In genomic region chr4:174317531-174317930, GRCh38 we compare ENCODE assay signal across 16 cellular contexts. TPM values are rescaled to one million over a fixed set of nuclear protein-coding genes. Genes with fewer than 3 reads are reported as not detected.
DNase-seq lines count a peak whose midpoint lies in the region; ATAC-seq and TF ChIP-seq lines count a peak whose summit lies in the region.
"Had no signal": no experiment of that assay in that cellular context is flagged by ENCODE, and none has a peak within 500 bp of the region (broad histone marks: within the 10 kb centered on the region; RNA-seq: fewer than 3 reads in every experiment).

No MANE protein-coding gene starts in this region.

- DNase-seq in A673 (ENCODE audit: low spot score) (peak; percentile 73), ELR (ENCODE audit: low read depth) (peak; percentile 6), NCI-H69 (lab: John Stamatoyannopoulos, UW) (peak; percentile 79), fibroblast of gingiva (ENCODE audit: low read depth) (peak; percentile 12), GOT3 (lab: John Stamatoyannopoulos, UW) (no peak), NCI-H82 treated with DMSO at 0.1 percent for 48 hours (lab: John Stamatoyannopoulos, UW; ENCODE audit: unreplicated experiment) (no peak)
- DNase-seq: activated naive CD4-positive, alpha-beta T cell; foreskin keratinocyte; GDM1; NCI-H446 treated with DMSO at 0.1 percent for 48 hours; nephron progenitor cell; testis had no signal

- no peaks in the 10 kb centered on the region for H3K9me3 ChIP-seq in A673 (ENCODE audit: low read depth, low read length, poor library complexity, severe bottlenecking)
- H3K9me3 ChIP-seq: testis had no signal

- BruUV-seq in A673 (replicated peaks; lab: Mats Ljungman, UMichigan) = no TSS peak

- H3K27ac ChIP-seq in A673 (ENCODE audit: low read depth, low read length, poor library complexity, severe bottlenecking) = no peak overlapping the region
- H3K27ac ChIP-seq: foreskin keratinocyte, testis had no signal

- intact Hi-C loops in A673 (cut with micrococcal nuclease; ENCODE audit: unreplicated experiment) = loop anchor here (5.0 to 10.0 kb wide), 2 partner anchors 155 to 983 kb away; partner anchors contain the start of gene HMGB2

- no peaks in the 10 kb centered on the region for H3K27me3 ChIP-seq in A673 (replicated peaks; ENCODE audit: insufficient read depth, low read depth, low read length, poor library complexity)
- H3K27me3 ChIP-seq: foreskin keratinocyte, testis had no signal

- CTCF ChIA-PET in A673 (lab: Charles Lee) = no interaction called here

- no peak for ATAC-seq in GM21825 (IDR thresholded peaks at IDR 0.05; ENCODE audit: unreplicated experiment)
- ATAC-seq in activated CD4-positive, CD25-positive, alpha-beta regulatory T cell treated with anti-CD3 and anti-CD28 coated beads, Interleukin-2, amount 50 U/mL, for 24 hours = no peak
- ATAC-seq: GM12878, Panc1 had no signal

- peaks cover 5% of the 10 kb centered on the region for H3K36me3 ChIP-seq in A673 (ENCODE audit: insufficient read depth, low read length, poor library complexity, severe bottlenecking)

- H3K4me3 ChIP-seq in A673 (ENCODE audit: low read depth, low read length, poor library complexity, severe bottlenecking) = no peak overlapping the region
- H3K4me3 ChIP-seq: GM12878, testis had no signal

- TF ChIP-seq CTCF in A673 (conservative IDR thresholded peaks at IDR 0.05; ENCODE audit: low read depth, low read length) = no peak

- peaks cover 35% of the 10 kb centered on the region for H3K4me1 ChIP-seq in A673 (ENCODE audit: insufficient read depth, low read length, poor library complexity, severe bottlenecking)
- H3K4me1 ChIP-seq: testis had no signal

- POLR2A ChIA-PET in A673 (lab: Charles Lee; ENCODE audit: low non-redundant PET) = no interaction called here

RNA-seq across cellular contexts. Expression of gene CEP44, which starts 33.8 kb away (rescaled TPM):
- total RNA-seq in A673 (2021) = 22.3 and 23.7 TPM in 2 replicates

RNA-seq across cellular contexts. Expression of gene FBXO8, which starts 34.1 kb away (rescaled TPM):
- total RNA-seq in A673 (2021) = 11.7 and 13.5 TPM in 2 replicates

Comparison
In these comparisons a context has a peak if more than half of its experiments do, and no peak if none do; other contexts are left out.
1. DNase-seq: peak in A673 (single experiment), ELR (single experiment), NCI-H69 (single experiment) and fibroblast of gingiva (single experiment); none in GOT3 (single experiment) and NCI-H82 treated with DMSO at 0.1 percent for 48 hours (single experiment).